In genomic region chr10:77979221-77979620, GRCh38 we compare ENCODE assay signal across 8 cellular contexts.
"Had no signal": no experiment of that assay in that cellular context is flagged by ENCODE, and none has a peak within 500 bp of the region (broad histone marks: within the 10 kb centered on the region; RNA-seq: fewer than 3 reads in every experiment).

No MANE protein-coding gene starts in this region.

- H3K4me3 ChIP-seq: GM23248, HAP-1 had no signal

- H3K27ac ChIP-seq: GM23248, HL-60 had no signal

- H2AFZ ChIP-seq: GM23248 had no signal

- H3K9me3 ChIP-seq: HAP-1 had no signal

- FAIRE-seq: HepG2 had no signal

- H3K9ac ChIP-seq: GM23248 had no signal

- H3K4me1 ChIP-seq: HAP-1 had no signal

- DNase-seq: GM23248, GOT3, H7, HFFc6 had no signal

- ATAC-seq: HCT116, HepG2 had no signal
